ENCODE assay signal across 1 cellular context in genomic region chr14:90696728-90697127, GRCh38.
TF ChIP-seq lines count a peak whose summit lies in the region.

No MANE protein-coding gene starts in this region.

TF ChIP-seq in GM23338, 12 proteins besides CTCF, POLR2A, EP300 and RAD21 (continued from another document):
- no peak for TF ChIP-seq ZNF462 (CRISPR knock-in tag; IDR thresholded peaks at IDR 0.05)
- TF ChIP-seq EZH2phosphoT487 (IDR thresholded peaks at IDR 0.05; ENCODE audit: unreplicated experiment), result no peak
- no peak for TF ChIP-seq NANOG (IDR thresholded peaks at IDR 0.05; ENCODE audit: borderline replicate concordance)
- TF ChIP-seq JUNB (IDR thresholded peaks at IDR 0.05; ENCODE audit: unreplicated experiment), result no peak
- no peak for TF ChIP-seq EZH2 (IDR thresholded peaks at IDR 0.05; ENCODE audit: low read depth, unreplicated experiment)
- no peak for TF ChIP-seq ZNF114 (CRISPR knock-in tag; IDR thresholded peaks at IDR 0.05)
- TF ChIP-seq ZNF331 (CRISPR knock-in tag; IDR thresholded peaks at IDR 0.05; ENCODE audit: low read depth), result no peak
